ENCODE assay signal across 1 cellular context in genomic region chr16:3461120-3461519, GRCh38.
TF ChIP-seq lines count a peak whose summit lies in the region.

No MANE protein-coding gene starts in this region.

TF ChIP-seq in HepG2, 621 proteins besides CTCF, POLR2A, EP300 and RAD21:
- TF ChIP-seq TCF12 (IDR thresholded peaks at IDR 0.05) (no peak), TCF12 (CRISPR knock-in tag; IDR thresholded peaks at IDR 0.05) (no peak), WIZ (CRISPR knock-in tag; IDR thresholded peaks at IDR 0.05) (no peak), KLF15 (CRISPR knock-in tag; IDR thresholded peaks at IDR 0.05; ENCODE audit: borderline replicate concordance) (no peak), MIER3 (CRISPR knock-in tag; IDR thresholded peaks at IDR 0.05; ENCODE audit: borderline replicate concordance) (no peak), SKI (IDR thresholded peaks at IDR 0.05; ENCODE audit: partially characterized antibody) (no peak), CREB3 (CRISPR knock-in tag; IDR thresholded peaks at IDR 0.05) (no peak), PHB2 (IDR thresholded peaks at IDR 0.05; ENCODE audit: partially characterized antibody) (no peak), ZNF660 (CRISPR knock-in tag; IDR thresholded peaks at IDR 0.05; ENCODE audit: borderline replicate concordance, low read depth) (no peak), NFATC3 (CRISPR knock-in tag; IDR thresholded peaks at IDR 0.05) (no peak), BCLAF1 (IDR thresholded peaks at IDR 0.05) (no peak), PAX8 (CRISPR knock-in tag; IDR thresholded peaks at IDR 0.05; ENCODE audit: borderline replicate concordance) (no peak), SIX4 (CRISPR knock-in tag; IDR thresholded peaks at IDR 0.05) (no peak), ZNF83 (CRISPR knock-in tag; IDR thresholded peaks at IDR 0.05; ENCODE audit: borderline replicate concordance) (no peak)
